In genomic region chr22:49499433-49500075, GRCh38 we compare ENCODE assay signal across 27 cellular contexts.
"Had no signal": no experiment of that assay in that cellular context is flagged by ENCODE, and none has a peak within 500 bp of the region (broad histone marks: within the 10 kb centered on the region; RNA-seq: fewer than 3 reads in every experiment).

No MANE protein-coding gene starts in this region.

- H3K27me3 ChIP-seq: esophagus squamous epithelium, ovary, sigmoid colon, spleen, testis, tibial artery, upper lobe of left lung had no signal

- ATAC-seq: left ventricle myocardium superior; lower lobe of right lung; natural killer cell; psoas muscle; right cardiac atrium; stimulated activated memory B cell treated with anti-CD40 and anti-IgM and Interleukin-4, amounts not matched to agents 10 μg/mL and 1 μg/mL and 100 μg/mL, for 72 hours; stimulated activated naive CD8-positive, alpha-beta T cell treated with anti-CD3 and anti-CD28 coated beads, Interleukin-15, Interleukin-2, amounts not matched to agents 100 U/mL and 50 U/mL, for 24 hours had no signal

- H3K4me1 ChIP-seq: esophagus squamous epithelium, lower lobe of right lung, psoas muscle, sigmoid colon, spleen, testis, tibial artery, upper lobe of left lung had no signal

- H3K36me3 ChIP-seq: esophagus squamous epithelium, lower lobe of right lung, ovary, sigmoid colon, spleen, tibial artery, upper lobe of left lung had no signal

- FAIRE-seq: endothelial cell of umbilical vein, urothelium cell line had no signal

- H3K4me3 ChIP-seq: coronary artery, esophagus squamous epithelium, lower lobe of right lung, ovary, psoas muscle, sigmoid colon, spleen, testis, tibial artery, upper lobe of left lung had no signal

- DNase-seq: dermis blood vessel endothelial cell; effector memory CD4-positive, alpha-beta T cell; esophagus squamous epithelium; hypothalamus; immature natural killer cell; islet precursor cell; kidney glomerular epithelial cell; left ventricle myocardium superior; lower lobe of right lung; natural killer cell; occipital lobe; ovary; posterior cingulate gyrus; psoas muscle; right cardiac atrium; sigmoid colon; spleen; stimulated activated CD4-positive, alpha-beta T cell treated with anti-CD3 and anti-CD28 coated beads, Interleukin-4, amount 100 ng/mL, for 4 hours; stimulated activated naive CD8-positive, alpha-beta T cell treated with anti-CD3 and anti-CD28 coated beads, Interleukin-15, Interleukin-2, amounts not matched to agents 100 U/mL and 50 U/mL, for 24 hours; substantia nigra; testis; tibial artery; upper lobe of left lung had no signal

- H3K27ac ChIP-seq: coronary artery, esophagus squamous epithelium, lower lobe of right lung, ovary, psoas muscle, sigmoid colon, spleen, testis, tibial artery, upper lobe of left lung had no signal

- H3K9me3 ChIP-seq: esophagus squamous epithelium, lower lobe of right lung, ovary, psoas muscle, testis had no signal
